Comparison of ENCODE assay signal across 8 cellular contexts in genomic region chr12:50086148-50086547, GRCh38. TPM values are rescaled to one million over a fixed set of nuclear protein-coding genes. Genes with fewer than 3 reads are reported as not detected.
A peak's percentile ranks its signal among the peaks of the same experiment; 100 is the strongest.
DNase-seq lines count a peak whose midpoint lies in the region; ATAC-seq, FAIRE-seq and TF ChIP-seq lines count a peak whose summit lies in the region.

No MANE protein-coding gene starts in this region.

- ATAC-seq in heart left ventricle (no peak), K562 (no peak), GM19035 (IDR thresholded peaks at IDR 0.05; ENCODE audit: unreplicated experiment) (no peak)

- no peak overlapping the region for H4K91ac ChIP-seq in mesenchymal stem cell (ENCODE audit: low read length)

- WGBS in heart left ventricle, 4 donors, result 76 to 87% (median 80%) methylated on average over 5 of the region's 5 CpGs
- WGBS in K562 (ENCODE audit: insufficient coverage, low coverage, missing lambda C conversion rate), result 64% methylated on average over 5 of the region's 5 CpGs
- 92% methylated on average over 5 of the region's 5 CpGs for WGBS in mesenchymal stem cell

- H3K27ac ChIP-seq in heart left ventricle (peak overlapping the region in 11 of 12 donors; percentile 94 to 100 (median 98)), K562 (ENCODE audit: extremely low read depth, low read depth, low read length) (no peak overlapping the region), mesenchymal stem cell (ENCODE audit: low read length, poor library complexity, severe bottlenecking) (peak overlapping the region; percentile 70), vagina (peak overlapping the region; percentile 96)

- no peak for TF ChIP-seq RAD21 in K562 (CRISPR knock-in tag; conservative IDR thresholded peaks at IDR 0.05 in 1 of 2, IDR thresholded peaks at IDR 0.05 in 1 of 2)

- H3K36me3 ChIP-seq in heart left ventricle, result peaks cover 9 to 48% (median 46%) of the 10 kb centered on the region in 9 donors
- H3K36me3 ChIP-seq in K562 (ENCODE audit: control insufficient read depth, insufficient read depth, low read length), result peaks cover 50% of the 10 kb centered on the region
- peaks cover 29 to 37% of the 10 kb centered on the region in 2 experiments for H3K36me3 ChIP-seq in mesenchymal stem cell (ENCODE audit: control insufficient read depth in 1 of 2, insufficient read depth in 2 of 2, low read depth in 1 of 2, low read length in 2 of 2)
- peaks cover 0 to 45% of the 10 kb centered on the region in 2 donors for H3K36me3 ChIP-seq in vagina

- H3K79me2 ChIP-seq in K562 (ENCODE audit: control insufficient read depth, insufficient read depth, low read length), result peaks cover 10% of the 10 kb centered on the region

- FAIRE-seq in K562 (lab: Jason Lieb, UNC), result no peak

- no peak overlapping the region for H2AK5ac ChIP-seq in mesenchymal stem cell (ENCODE audit: low read length, severe bottlenecking)

- no peak overlapping the region for H3K4ac ChIP-seq in mesenchymal stem cell (ENCODE audit: low read depth in 1 of 2, low read length in 2 of 2)

- no peak for TF ChIP-seq POLR2A in heart left ventricle (IDR thresholded peaks at IDR 0.05)
- TF ChIP-seq POLR2A in K562 (conservative IDR thresholded peaks at IDR 0.05), result no peak
- TF ChIP-seq POLR2A in vagina (IDR thresholded peaks at IDR 0.05), result no peak

- H2BK15ac ChIP-seq in mesenchymal stem cell (ENCODE audit: low read depth, poor library complexity, severe bottlenecking), result no peak overlapping the region

- no peak for TF ChIP-seq CTCF in heart left ventricle (IDR thresholded peaks at IDR 0.05)
- no peak for TF ChIP-seq CTCF in K562 (IDR thresholded peaks at IDR 0.05 in 2 of 3, conservative IDR thresholded peaks at IDR 0.05 in 1 of 3; ENCODE audit: insufficient read depth in 2 of 3, low read depth in 1 of 3, low read length in 3 of 3)
- TF ChIP-seq CTCF in vagina (IDR thresholded peaks at IDR 0.05), result no peak

- CTCF ChIA-PET in K562 (lab: Yijun Ruan, JAX; ENCODE audit: low intra/inter-chr PET ratio), result interaction anchor here (2.0 kb wide), 1 partner anchor 89 kb away, joined by 10 read pairs; no protein-coding TSS in a partner anchor

- H3K4me3 ChIP-seq in heart left ventricle (peak overlapping the region in 10 of 12 donors; percentile 80 to 99 (median 92)), K562 (peak overlapping the region; percentile 82), mesenchymal stem cell (ENCODE audit: insufficient read depth in 1 of 2, low read depth in 1 of 2, low read length in 2 of 2) (peak overlapping the region in 1 of 2 experiments; percentile 85), vagina (peak overlapping the region; percentile 85 to 93)

- H3K4me2 ChIP-seq in K562 (ENCODE audit: insufficient read depth, low read length), result peak overlapping the region; percentile 90
- H3K4me2 ChIP-seq in mesenchymal stem cell (ENCODE audit: low read length, poor library complexity, severe bottlenecking), result peak overlapping the region; percentile 75

- no peak overlapping the region for H3K14ac ChIP-seq in mesenchymal stem cell (ENCODE audit: low read length in 2 of 2)

- H3K27me3 ChIP-seq in heart left ventricle (no peaks in the 10 kb centered on the region), K562 (ENCODE audit: control insufficient read depth in 2 of 2, insufficient read depth in 2 of 2, low read length in 2 of 2) (no peaks in the 10 kb centered on the region), mesenchymal stem cell (ENCODE audit: control insufficient read depth in 1 of 2, insufficient read depth in 1 of 2, low read length in 2 of 2) (no peaks in the 10 kb centered on the region), vagina (no peaks in the 10 kb centered on the region)

- peaks cover 5% of the 10 kb centered on the region for H4K20me1 ChIP-seq in K562 (replicated peaks; ENCODE audit: control insufficient read depth, insufficient read depth, low read length)

- H4K8ac ChIP-seq in mesenchymal stem cell (ENCODE audit: low read length), result no peak overlapping the region

- H2BK12ac ChIP-seq in mesenchymal stem cell (ENCODE audit: low read length in 2 of 2), result no peak overlapping the region

- H3K4me1 ChIP-seq in heart left ventricle (peaks cover 0 to 26% (median 12%) of the 10 kb centered on the region in 12 donors), K562 (replicated peaks in 1 of 2; ENCODE audit: control insufficient read depth in 2 of 2, insufficient read depth in 2 of 2, low read length in 2 of 2) (peaks cover 5 to 17% of the 10 kb centered on the region in 2 experiments; a peak in 3 of 5 replicates), mesenchymal stem cell (ENCODE audit: control insufficient read depth, insufficient read depth, low read depth, low read length) (peaks cover 9% of the 10 kb centered on the region), vagina (peaks cover 21% of the 10 kb centered on the region)

- H2BK120ac ChIP-seq in mesenchymal stem cell (ENCODE audit: low read depth, low read length), result no peak overlapping the region

- no peak overlapping the region for H2BK5ac ChIP-seq in mesenchymal stem cell (ENCODE audit: low read depth, low read length, poor library complexity, severe bottlenecking)

- H3K18ac ChIP-seq in mesenchymal stem cell (ENCODE audit: low read depth in 1 of 2, low read length in 2 of 2), result no peak overlapping the region

- no peaks in the 10 kb centered on the region for H3K9me1 ChIP-seq in K562 (ENCODE audit: control insufficient read depth, insufficient read depth, low read length)

- H3K9ac ChIP-seq in K562 (ENCODE audit: insufficient read depth in 1 of 2, low read depth in 2 of 2, low read length in 2 of 2), result peak overlapping the region; percentile 58 to 89; a peak in 3 of 4 replicates
- H3K9ac ChIP-seq in mesenchymal stem cell (ENCODE audit: low read length), result peak overlapping the region; percentile 98

- H3K9me3 ChIP-seq in heart left ventricle, result no peaks in the 10 kb centered on the region
- no peaks in the 10 kb centered on the region for H3K9me3 ChIP-seq in K562 (replicated peaks; ENCODE audit: control insufficient read depth, insufficient read depth, low read depth, low read length)
- H3K9me3 ChIP-seq in mesenchymal stem cell (ENCODE audit: control insufficient read depth, low read length), result no peaks in the 10 kb centered on the region
- no peaks in the 10 kb centered on the region for H3K9me3 ChIP-seq in vagina

- H3K79me1 ChIP-seq in mesenchymal stem cell (replicated peaks; ENCODE audit: low read length, poor library complexity, severe bottlenecking), result peaks cover 16% of the 10 kb centered on the region

- in situ Hi-C loops in K562 (cut with MboI), result no loop called here

- intact Hi-C loops in heart left ventricle (cut with DNase I), result loop anchor here in 5 of 10 donors (5.0 to 10.0 kb wide), 2 partner anchors 91 to 229 kb away; no protein-coding TSS in a partner anchor
- intact Hi-C loops in cardiac septum (cut with DNase I), result loop anchor here (2.0 kb wide), 1 partner anchor 25 kb away; no protein-coding TSS in a partner anchor
- intact Hi-C loops in K562 (cut with micrococcal nuclease), result loop anchor here (5.0 kb wide), 1 partner anchor 676 kb away; the partner anchor contains the start of gene ATF1
- intact Hi-C loops in vagina (cut with DNase I), result no loop called here

- TF ChIP-seq EP300 in K562 (IDR thresholded peaks at IDR 0.05; ENCODE audit: low read length), result no peak

- BruUV-seq in K562 (replicated peaks; lab: Mats Ljungman, UMichigan), result no TSS peak

- DNase-seq in heart left ventricle, result no peak
- DNase-seq in cardiac septum (ENCODE audit: low spot score), result no peak
- DNase-seq in K562 (ENCODE audit: extremely low read depth in 1 of 4, low spot score in 3 of 4), result no peak
- no peak for DNase-seq in mesenchymal stem cell
- no peak for DNase-seq in vagina (ENCODE audit: extremely low spot score in 2 of 2)
- no peak for DNase-seq in hypothalamus (lab: John Stamatoyannopoulos, UW)
- no peak for DNase-seq in NCI-H524 treated with DMSO at 0.1 percent for 48 hours (lab: John Stamatoyannopoulos, UW)

- no peak overlapping the region for H3K23ac ChIP-seq in mesenchymal stem cell (ENCODE audit: low read length in 2 of 2)

- no peak overlapping the region for H2AFZ ChIP-seq in K562 (ENCODE audit: low read depth, low read length)
- H2AFZ ChIP-seq in mesenchymal stem cell (ENCODE audit: low read depth, low read length), result no peak overlapping the region

- POLR2A ChIA-PET in K562 (lab: Yijun Ruan, JAX), result interaction anchor here (2.2 to 2.5 kb wide), 2 partner anchors 11 to 17 kb away, joined by 9 to 16 read pairs; partner anchors contain the start of gene GPD1

RNA-seq across cellular contexts. Expression of gene SMARCD1, which starts 1.0 kb away (rescaled TPM):
- 10 to 100 TPM; 13.6 to 35.7 (median 22.0) TPM for total RNA-seq in heart left ventricle
- polyA plus RNA-seq in heart left ventricle, result 10 to 100 TPM in 1 of 2 donors, 1 to 10 TPM in 1; 8.5 to 19.3 TPM
- 20.5 TPM for total RNA-seq in cardiac septum
- 100 and 119 TPM in 2 replicates for total RNA-seq in K562 (2011; cell fraction: chromatin; rRNA removed; ENCODE audit: low replicate concordance)
- total RNA-seq in K562 (2011; cell fraction: nucleolus; rRNA removed), result 57.0 and 69.7 TPM in 2 replicates
- total RNA-seq in K562 (2011; cell fraction: nucleoplasm; rRNA removed), result 75.5 and 101 TPM in 2 replicates
- total RNA-seq in K562 (2014; rRNA removed), result 65.3 and 98.3 TPM in 2 replicates
- total RNA-seq in K562 (2014; rRNA removed; fragmentation: Illumina TruSeq; extraction: Trizol), result 43.8 and 47.5 TPM in 2 replicates
- 45.8 and 47.5 TPM in 2 replicates for total RNA-seq in K562 (2015; rRNA removed; fragmentation: Illumina TruSeq; extraction: Trizol)
- 68.2 and 77.0 TPM in 2 replicates for total RNA-seq in K562 (2021)
- 48.0 and 70.5 TPM in 2 replicates for polyA plus RNA-seq in K562 (2011; rRNA removed)
- polyA plus RNA-seq in K562 (2011; cell fraction: cytosol; rRNA removed), result 52.7 and 56.9 TPM in 2 replicates
- 81.1 and 98.9 TPM in 2 replicates for polyA plus RNA-seq in K562 (2011; cell fraction: nucleus; rRNA removed)
- polyA plus RNA-seq in K562 (2012), result 50.7 and 56.4 TPM in 2 replicates
- 85.6 and 91.7 TPM in 2 replicates for polyA plus RNA-seq in K562 (2014; fragmentation: Illumina TruSeq; extraction: Trizol)
- 1 to 10 TPM in 1 of 2 experiments, under 1 TPM in 1; 0.86 to 1.5 TPM for polyA plus RNA-seq in K562 (2014; fragmentation: Nextera tagmentation; extraction: Ambion mirVana)
- polyA plus RNA-seq in K562 (2014; rRNA removed), result 49.1 and 51.3 TPM in 2 replicates
- 59.4 and 59.7 TPM in 2 replicates for polyA minus RNA-seq in K562 (2011; rRNA and poly(A)+ RNA removed)
- polyA minus RNA-seq in K562 (2011; cell fraction: cytosol; rRNA and poly(A)+ RNA removed), result 53.8 TPM in 2 replicates
- 25.7 and 41.5 TPM in 2 replicates for polyA minus RNA-seq in K562 (2011; cell fraction: nucleus; rRNA and poly(A)+ RNA removed)
- 38.9 TPM for polyA plus RNA-seq in mesenchymal stem cell (2013, experiment 1 of 2)
- 37.6 TPM for polyA plus RNA-seq in mesenchymal stem cell (2013, experiment 2 of 2)
- 42.2 TPM for total RNA-seq in vagina

RNA-seq across cellular contexts. Expression of gene GPD1, which starts 17.7 kb away (rescaled TPM):
- total RNA-seq in heart left ventricle (10 to 100 TPM in 4 of 9 donors, 1 to 10 TPM in 5; 7.4 to 75.8 (median 9.7) TPM), cardiac septum (5.1 TPM), K562 (2014; rRNA removed) (1.00 and 1.1 TPM in 2 replicates), K562 (2014; rRNA removed; fragmentation: Illumina TruSeq; extraction: Trizol) (0.35 and 0.47 TPM in 2 replicates), K562 (2015; rRNA removed; fragmentation: Illumina TruSeq; extraction: Trizol) (0.40 and 0.45 TPM in 2 replicates), K562 (2021) (0.55 and 0.67 TPM in 2 replicates), vagina (65.3 TPM)
- polyA plus RNA-seq in heart left ventricle (10 to 100 TPM in 1 of 2 donors, 1 to 10 TPM in 1; 10.0 to 18.1 TPM), K562 (2011; rRNA removed) (0.47 and 0.99 TPM in 2 replicates), K562 (2014; fragmentation: Illumina TruSeq; extraction: Trizol) (0.70 and 0.91 TPM in 2 replicates), K562 (2014; fragmentation: Nextera tagmentation; extraction: Ambion mirVana) (under 1 TPM; 0.13 to 0.45 TPM), K562 (2014; rRNA removed) (0.45 and 0.70 TPM in 2 replicates)
- total RNA-seq in K562 (2011; cell fraction: chromatin; rRNA removed; ENCODE audit: low replicate concordance), result 0.51 and 1.1 TPM in 2 replicates
- total RNA-seq in K562 (2011; cell fraction: nucleolus; rRNA removed), result 1.1 and 1.2 TPM in 2 replicates
- 0.51 and 1.5 TPM in 2 replicates for total RNA-seq in K562 (2011; cell fraction: nucleoplasm; rRNA removed)
- 0.13 and 1.7 TPM in 2 replicates for polyA plus RNA-seq in K562 (2011; cell fraction: cytosol; rRNA removed)
- 0.90 and 1.5 TPM in 2 replicates for polyA plus RNA-seq in K562 (2011; cell fraction: nucleus; rRNA removed)
- polyA plus RNA-seq in K562 (2012), result 0.29 and 0.72 TPM in 2 replicates
- 0.09 and 1.0 TPM in 2 replicates for polyA minus RNA-seq in K562 (2011; rRNA and poly(A)+ RNA removed)
- 0.67 TPM in 1 of 2 replicates, not detected in the other for polyA minus RNA-seq in K562 (2011; cell fraction: cytosol; rRNA and poly(A)+ RNA removed)
- polyA minus RNA-seq in K562 (2011; cell fraction: nucleus; rRNA and poly(A)+ RNA removed), result 0.22 and 0.40 TPM in 2 replicates
- polyA plus RNA-seq in mesenchymal stem cell (2013, experiment 1 of 2), result not detected
- not detected for polyA plus RNA-seq in mesenchymal stem cell (2013, experiment 2 of 2)

RNA-seq across cellular contexts. Expression of gene COX14, which starts 25.9 kb away (rescaled TPM):
- 100 to 1,000 TPM; 134 to 217 (median 154) TPM for total RNA-seq in heart left ventricle
- polyA plus RNA-seq in heart left ventricle, result 100 to 1,000 TPM; 172 to 178 TPM
- 152 TPM for total RNA-seq in cardiac septum
- total RNA-seq in K562 (2011; cell fraction: chromatin; rRNA removed; ENCODE audit: low replicate concordance), result 10.7 and 19.2 TPM in 2 replicates
- total RNA-seq in K562 (2011; cell fraction: nucleolus; rRNA removed), result 22.3 and 29.3 TPM in 2 replicates
- 18.2 and 26.1 TPM in 2 replicates for total RNA-seq in K562 (2011; cell fraction: nucleoplasm; rRNA removed)
- total RNA-seq in K562 (2014; rRNA removed), result 53.4 and 63.4 TPM in 2 replicates
- 46.3 and 50.9 TPM in 2 replicates for total RNA-seq in K562 (2014; rRNA removed; fragmentation: Illumina TruSeq; extraction: Trizol)
- total RNA-seq in K562 (2015; rRNA removed; fragmentation: Illumina TruSeq; extraction: Trizol), result 40.9 and 44.8 TPM in 2 replicates
- total RNA-seq in K562 (2021), result 51.7 and 65.1 TPM in 2 replicates
- polyA plus RNA-seq in K562 (2011; rRNA removed), result 79.2 and 82.6 TPM in 2 replicates
- polyA plus RNA-seq in K562 (2011; cell fraction: cytosol; rRNA removed), result 99.8 and 123 TPM in 2 replicates
- polyA plus RNA-seq in K562 (2011; cell fraction: nucleus; rRNA removed), result 34.9 and 36.3 TPM in 2 replicates
- 80.4 and 81.0 TPM in 2 replicates for polyA plus RNA-seq in K562 (2012)
- 44.4 and 45.6 TPM in 2 replicates for polyA plus RNA-seq in K562 (2014; fragmentation: Illumina TruSeq; extraction: Trizol)
- 100 to 1,000 TPM; 259 to 269 TPM for polyA plus RNA-seq in K562 (2014; fragmentation: Nextera tagmentation; extraction: Ambion mirVana)
- 78.2 and 78.5 TPM in 2 replicates for polyA plus RNA-seq in K562 (2014; rRNA removed)
- 20.7 and 20.8 TPM in 2 replicates for polyA minus RNA-seq in K562 (2011; rRNA and poly(A)+ RNA removed)
- polyA minus RNA-seq in K562 (2011; cell fraction: cytosol; rRNA and poly(A)+ RNA removed), result 8.3 and 12.1 TPM in 2 replicates
- 7.4 and 8.0 TPM in 2 replicates for polyA minus RNA-seq in K562 (2011; cell fraction: nucleus; rRNA and poly(A)+ RNA removed)
- 143 TPM for polyA plus RNA-seq in mesenchymal stem cell (2013, experiment 1 of 2)
- 147 TPM for polyA plus RNA-seq in mesenchymal stem cell (2013, experiment 2 of 2)
- total RNA-seq in vagina, result 74.4 TPM

RNA-seq across cellular contexts. Expression of gene ASIC1, which starts 28.8 kb away (rescaled TPM):
- total RNA-seq in heart left ventricle (1 to 10 TPM in 4 of 9 donors, under 1 TPM in 5; 0.31 to 1.8 (median 0.87) TPM), cardiac septum (0.30 TPM), K562 (2014; rRNA removed) (0.45 and 0.69 TPM in 2 replicates), K562 (2014; rRNA removed; fragmentation: Illumina TruSeq; extraction: Trizol) (0.15 and 0.22 TPM in 2 replicates), K562 (2015; rRNA removed; fragmentation: Illumina TruSeq; extraction: Trizol) (0.14 and 0.19 TPM in 2 replicates), K562 (2021) (1.2 TPM in 2 replicates), vagina (2.9 TPM)
- polyA plus RNA-seq in heart left ventricle (under 1 TPM; 0.38 to 0.71 TPM), K562 (2011; rRNA removed) (1.7 and 2.1 TPM in 2 replicates), K562 (2014; fragmentation: Illumina TruSeq; extraction: Trizol) (0.97 and 1.1 TPM in 2 replicates), K562 (2014; fragmentation: Nextera tagmentation; extraction: Ambion mirVana) (under 1 TPM; 0.01 to 0.17 TPM), K562 (2014; rRNA removed) (0.81 and 1.2 TPM in 2 replicates)
- 4.7 and 13.5 TPM in 2 replicates for total RNA-seq in K562 (2011; cell fraction: chromatin; rRNA removed; ENCODE audit: low replicate concordance)
- 6.7 TPM in 2 replicates for total RNA-seq in K562 (2011; cell fraction: nucleolus; rRNA removed)
- 6.2 and 10.1 TPM in 2 replicates for total RNA-seq in K562 (2011; cell fraction: nucleoplasm; rRNA removed)
- 2.2 and 2.4 TPM in 2 replicates for polyA plus RNA-seq in K562 (2011; cell fraction: cytosol; rRNA removed)
- 6.8 and 7.2 TPM in 2 replicates for polyA plus RNA-seq in K562 (2011; cell fraction: nucleus; rRNA removed)
- polyA plus RNA-seq in K562 (2012), result 0.69 and 2.0 TPM in 2 replicates
- 1.4 and 1.8 TPM in 2 replicates for polyA minus RNA-seq in K562 (2011; rRNA and poly(A)+ RNA removed)
- polyA minus RNA-seq in K562 (2011; cell fraction: cytosol; rRNA and poly(A)+ RNA removed), result 0.64 and 1.8 TPM in 2 replicates
- 0.78 and 1.2 TPM in 2 replicates for polyA minus RNA-seq in K562 (2011; cell fraction: nucleus; rRNA and poly(A)+ RNA removed)
- 6.4 TPM for polyA plus RNA-seq in mesenchymal stem cell (2013, experiment 1 of 2)
- polyA plus RNA-seq in mesenchymal stem cell (2013, experiment 2 of 2), result 6.0 TPM
